Comparison of ENCODE assay signal across 21 cellular contexts in genomic region chr5:57370376-57370775, GRCh38.
"Had no signal": no experiment of that assay in that cellular context is flagged by ENCODE, and none has a peak within 500 bp of the region (broad histone marks: within the 10 kb centered on the region; RNA-seq: fewer than 3 reads in every experiment).

No MANE protein-coding gene starts in this region.

- H3K9me3 Mint-ChIP-seq: naive B cell; nephron; stimulated activated naive CD8-positive, alpha-beta T cell treated with anti-CD3 and anti-CD28 coated beads, Interleukin-15, Interleukin-2, amounts not matched to agents 100 ng/mL and 50 ng/mL, for 24 hours had no signal

- ATAC-seq: foreskin keratinocyte; left colon; left ventricle myocardium superior; right lobe of liver; stimulated activated memory B cell treated with anti-CD40 and anti-IgM and Interleukin-4, amounts not matched to agents 10 μg/mL and 1 μg/mL and 100 μg/mL, for 72 hours had no signal

- DNase-seq: dermis blood vessel endothelial cell; erythroblast; foreskin keratinocyte; left colon; left ventricle myocardium superior; mesenchymal stem cell; midbrain; naive B cell; occipital lobe; right lobe of liver; stimulated activated CD4-positive, alpha-beta T cell treated with anti-CD3 and anti-CD28 coated beads, Interleukin-4, amount 100 ng/mL, for 1 hour; stimulated activated CD8-positive, alpha-beta memory T cell treated with anti-CD3 and anti-CD28 coated beads, Interleukin-4, amount 100 ng/mL, for 48 hours; tibial artery; upper lobe of left lung; uterus had no signal

- H3K4me1 ChIP-seq: parathyroid adenoma, prostate gland, right lobe of liver, tibial artery, upper lobe of left lung, uterus had no signal

- H3K4me3 Mint-ChIP-seq: naive B cell; nephron; stimulated activated memory B cell treated with anti-CD40 and anti-IgM and Interleukin-4, amounts not matched to agents 10 μg/mL and 1 μg/mL and 100 μg/mL, for 72 hours; stimulated activated naive CD8-positive, alpha-beta T cell treated with anti-CD3 and anti-CD28 coated beads, Interleukin-15, Interleukin-2, amounts not matched to agents 100 ng/mL and 50 ng/mL, for 24 hours had no signal

- H3K36me3 Mint-ChIP-seq: naive B cell; stimulated activated memory B cell treated with anti-CD40 and anti-IgM and Interleukin-4, amounts not matched to agents 10 μg/mL and 1 μg/mL and 100 μg/mL, for 72 hours had no signal

- H3K4me3 ChIP-seq: lung, prostate gland, right lobe of liver, tibial artery, upper lobe of left lung, uterus had no signal

- H3K9me3 ChIP-seq: prostate gland, right lobe of liver, tibial artery, upper lobe of left lung, uterus had no signal

- H3K36me3 ChIP-seq: prostate gland, right lobe of liver, tibial artery, upper lobe of left lung, uterus had no signal

- H3K27ac Mint-ChIP-seq: nephron; stimulated activated memory B cell treated with anti-CD40 and anti-IgM and Interleukin-4, amounts not matched to agents 10 μg/mL and 1 μg/mL and 100 μg/mL, for 72 hours; stimulated activated naive CD8-positive, alpha-beta T cell treated with anti-CD3 and anti-CD28 coated beads, Interleukin-15, Interleukin-2, amounts not matched to agents 100 ng/mL and 50 ng/mL, for 24 hours had no signal

- H3K4me1 Mint-ChIP-seq: naive B cell; nephron; stimulated activated memory B cell treated with anti-CD40 and anti-IgM and Interleukin-4, amounts not matched to agents 10 μg/mL and 1 μg/mL and 100 μg/mL, for 72 hours had no signal

- H3K27ac ChIP-seq: foreskin keratinocyte, parathyroid adenoma, prostate gland, right lobe of liver, tibial artery, upper lobe of left lung, uterus had no signal

- H3K27me3 ChIP-seq: foreskin keratinocyte, right lobe of liver, tibial artery, upper lobe of left lung, uterus had no signal
